19 cellular contexts compared by ENCODE assay signal in genomic region chr10:51215956-51216834, GRCh38.
A peak's percentile ranks its signal among the peaks of the same experiment; 100 is the strongest.
DNase-seq lines count a peak whose midpoint lies in the region; ATAC-seq, FAIRE-seq and TF ChIP-seq lines count a peak whose summit lies in the region.
"Had no signal": no experiment of that assay in that cellular context is flagged by ENCODE, and none has a peak within 500 bp of the region (broad histone marks: within the 10 kb centered on the region; RNA-seq: fewer than 3 reads in every experiment).

No MANE protein-coding gene starts in this region.

- no peak for TF ChIP-seq POLR2A in A549 (IDR thresholded peaks at IDR 0.05; ENCODE audit: low read length)

- H3K9me3 ChIP-seq in A549 (no peaks in the 10 kb centered on the region), ascending aorta (no peaks in the 10 kb centered on the region), PC-9 (ENCODE audit: insufficient read depth, low read depth) (no peaks in the 10 kb centered on the region)
- H3K9me3 ChIP-seq: SJSA1 had no signal

- CTCF ChIA-PET in A549 (lab: Yijun Ruan, JAX) = no interaction called here
- CTCF ChIA-PET in PC-9 (lab: Charles Lee) = no interaction called here

- H3K27me3 ChIP-seq in ascending aorta (no peaks in the 10 kb centered on the region), PC-9 (ENCODE audit: insufficient read depth, low read depth) (no peaks in the 10 kb centered on the region)
- H3K27me3 ChIP-seq: SJSA1 had no signal

- TF ChIP-seq CTCF in A549 (IDR thresholded peaks at IDR 0.05) (no peak), ascending aorta (IDR thresholded peaks at IDR 0.05) (no peak), PC-9 (conservative IDR thresholded peaks at IDR 0.05) (no peak)

- BruUV-seq in PC-9 (replicated peaks; lab: Mats Ljungman, UMichigan) = no TSS peak

- H3K9me2 ChIP-seq in PC-9 (ENCODE audit: insufficient read depth) = no peaks in the 10 kb centered on the region

- ATAC-seq in A549 (no peak), HG03097 (IDR thresholded peaks at IDR 0.05; ENCODE audit: low FRiP score, unreplicated experiment) (no peak)
- ATAC-seq: GM23338 had no signal

- FAIRE-seq in A549 (lab: Jason Lieb, UNC) = no peak
- FAIRE-seq: A204.1 had no signal

- TF ChIP-seq EP300 in A549 (IDR thresholded peaks at IDR 0.05) = no peak

- DNase-seq in A549 (ENCODE audit: low read depth in 1 of 2, low spot score in 1 of 2) = no peak
- peak; percentile 7 for DNase-seq in EL
- no peak for DNase-seq in ascending aorta (ENCODE audit: low spot score in 2 of 2)
- DNase-seq in hepatic stellate cell (ENCODE audit: low spot score) = peak; percentile 4
- no peak for DNase-seq in occipital lobe (lab: John Stamatoyannopoulos, UW)
- no peak for DNase-seq in PC-9
- DNase-seq in amniotic stem cell (lab: John Stamatoyannopoulos, UW) = no peak
- DNase-seq: C1 segment of cervical spinal cord; CD8-positive, alpha-beta memory T cell; DMS79; Karpas-422; NCI-H1436; NCI-H1930; NCI-H345; NCI-H524 treated with DMSO at 0.1 percent for 48 hours had no signal

- no peak overlapping the region for H2AFZ ChIP-seq in PC-9
- H2AFZ ChIP-seq: GM23338 had no signal

- H3K27ac ChIP-seq in A549 (no peak overlapping the region), ascending aorta (peak overlapping the region; percentile 32 to 41), PC-9 (no peak overlapping the region)
- H3K27ac ChIP-seq: SJSA1 had no signal

- H3F3A ChIP-seq in PC-9 (ENCODE audit: insufficient read depth, low read depth) = no peaks in the 10 kb centered on the region

- POLR2A ChIA-PET in A549 (lab: Yijun Ruan, JAX) (no interaction called here), PC-9 (lab: Charles Lee; ENCODE audit: unreplicated experiment) (no interaction called here)

- H4K20me1 ChIP-seq in PC-9 (ENCODE audit: insufficient read depth) = no peaks in the 10 kb centered on the region

- intact Hi-C loops in ascending aorta (cut with DNase I) (no loop called here), PC-9 (cut with micrococcal nuclease; ENCODE audit: unreplicated experiment) (no loop called here)

- H3K36me3 ChIP-seq in ascending aorta = no peaks in the 10 kb centered on the region
- H3K36me3 ChIP-seq in PC-9 (ENCODE audit: low read depth) = no peaks in the 10 kb centered on the region
- H3K36me3 ChIP-seq: SJSA1 had no signal

- no peak for TF ChIP-seq RAD21 in A549 (conservative IDR thresholded peaks at IDR 0.05 in 1 of 2, IDR thresholded peaks at IDR 0.05 in 1 of 2)

- no peaks in the 10 kb centered on the region for H3K79me2 ChIP-seq in PC-9 (ENCODE audit: low read depth)

- WGBS in A549 (ENCODE audit: missing lambda C conversion rate) = 0% methylated on average over 3 of the region's 3 CpGs

- no peak overlapping the region for H3K4me3 ChIP-seq in A549
- no peak overlapping the region for H3K4me3 ChIP-seq in ascending aorta
- no peak overlapping the region for H3K4me3 ChIP-seq in PC-9
- H3K4me3 ChIP-seq: GM23338, SJSA1 had no signal

- H3K4me2 ChIP-seq in A549 (no peak overlapping the region), PC-9 (no peak overlapping the region)
- H3K4me2 ChIP-seq: GM23338 had no signal

- H3K4me1 ChIP-seq in A549 (no peaks in the 10 kb centered on the region), ascending aorta (peaks cover 0 to 7% of the 10 kb centered on the region in 2 donors), PC-9 (replicated peaks; ENCODE audit: insufficient read depth) (no peaks in the 10 kb centered on the region)
- H3K4me1 ChIP-seq: SJSA1 had no signal

TF ChIP-seq in A549, 52 proteins besides CTCF, POLR2A, EP300 and RAD21:
- TF ChIP-seq EHMT2 (IDR thresholded peaks at IDR 0.05; ENCODE audit: low read depth) = no peak
- peak; percentile 65 for TF ChIP-seq MAFK (IDR thresholded peaks at IDR 0.05; ENCODE audit: partially characterized antibody)
- no peak for TF ChIP-seq ESRRA (IDR thresholded peaks at IDR 0.05; ENCODE audit: borderline replicate concordance, low read length)
- TF ChIP-seq BHLHE40 (IDR thresholded peaks at IDR 0.05; ENCODE audit: low read depth, low read length) = no peak

Comparison
In these comparisons a context has a peak if more than half of its experiments do, and no peak if none do; other contexts are left out.
1. DNase-seq: peak in EL (single experiment) and hepatic stellate cell (single experiment); none in A549 (0 of 2), ascending aorta (0 of 2), occipital lobe (single experiment), PC-9 (0 of 2) and amniotic stem cell (single experiment).
2. H3K27ac ChIP-seq: peak in ascending aorta (2 of 2); none in A549 (0 of 2) and PC-9 (single experiment).